In genomic region chr12:104708891-104709290, GRCh38 we compare ENCODE assay signal across 19 cellular contexts.
DNase-seq lines count a peak whose midpoint lies in the region; ATAC-seq and TF ChIP-seq lines count a peak whose summit lies in the region.
"Had no signal": no experiment of that assay in that cellular context is flagged by ENCODE, and none has a peak within 500 bp of the region (broad histone marks: within the 10 kb centered on the region; RNA-seq: fewer than 3 reads in every experiment).

No MANE protein-coding gene starts in this region.

- H3F3A ChIP-seq in GM23338 (replicated peaks; ENCODE audit: low read depth), result no peaks in the 10 kb centered on the region

- no peak for DNase-seq in activated CD4-positive, alpha-beta T cell treated with anti-CD3 and anti-CD28 coated beads, Interleukin-2, amount 10 ng/mL, durations not matched to agents 24 days and 14 days
- DNase-seq in activated CD4-positive, alpha-beta T cell treated with anti-CD3 and anti-CD28 coated beads for 1 hour, result no peak
- DNase-seq in GM23338 (ENCODE audit: low spot score) (peak; percentile 70), nephron progenitor cell (no peak), adrenal gland (no peak), left lobe of liver (ENCODE audit: low spot score) (no peak), NCI-H1436 (lab: John Stamatoyannopoulos, UW) (no peak)
- DNase-seq in activated T-helper 1 cell treated with anti-CD3 and anti-CD28 coated beads, Interleukin-12 subunit alpha, Interleukin-12 subunit beta, Interleukin-2, Interleukin-4 antibody, amounts not matched to agents 30 ng/mL and 10 ng/mL and 1 ng/mL, durations not matched to agents 14 hours and 24 hours and 36 hours (ENCODE audit: low spot score), result no peak
- DNase-seq: 8988T, Calu3, GF-D8, HFFc6, Karpas-422, MM.1S, NCI-H1105, NCI-H187, NCI-H446, NCI-H774 had no signal

- intact Hi-C loops in activated CD4-positive, alpha-beta T cell treated with anti-CD3 and anti-CD28 coated beads, Interleukin-2, amount 10 ng/mL, durations not matched to agents 24 days and 14 days (cut with micrococcal nuclease), result no loop called here
- intact Hi-C loops in activated T-helper 1 cell treated with anti-CD3 and anti-CD28 coated beads, Interleukin-12 subunit alpha, Interleukin-12 subunit beta, Interleukin-2, Interleukin-4 antibody, amounts not matched to agents 30 ng/mL and 10 ng/mL and 1 ng/mL, durations not matched to agents 14 hours and 24 hours and 36 hours (cut with micrococcal nuclease), result no loop called here
- intact Hi-C loops in adrenal gland (cut with DNase I), result no loop called here

- no peaks in the 10 kb centered on the region for H3K9me2 ChIP-seq in GM23338 (ENCODE audit: insufficient read depth)

- H3K79me2 ChIP-seq in GM23338 (replicated peaks; ENCODE audit: insufficient read depth), result no peaks in the 10 kb centered on the region

- peaks cover 46% of the 10 kb centered on the region for H3K4me1 Mint-ChIP-seq in activated CD4-positive, alpha-beta T cell treated with anti-CD3 and anti-CD28 coated beads, Interleukin-2, amount 10 ng/mL, durations not matched to agents 24 days and 14 days
- peaks cover 67% of the 10 kb centered on the region for H3K4me1 Mint-ChIP-seq in GM23338
- H3K4me1 Mint-ChIP-seq in activated T-helper 1 cell treated with anti-CD3 and anti-CD28 coated beads, Interleukin-12 subunit alpha, Interleukin-12 subunit beta, Interleukin-2, Interleukin-4 antibody, amounts not matched to agents 30 ng/mL and 10 ng/mL and 1 ng/mL, durations not matched to agents 14 hours and 24 hours and 36 hours (ENCODE audit: low read depth), result peaks cover 51% of the 10 kb centered on the region
- H3K4me1 Mint-ChIP-seq in nephron progenitor cell, result peaks cover 61% of the 10 kb centered on the region

- H3K4me1 ChIP-seq in GM23338 (ENCODE audit: insufficient read depth) (peaks cover 35% of the 10 kb centered on the region), adrenal gland (replicated peaks in 1 of 2) (peaks cover 0 to 19% of the 10 kb centered on the region in 2 donors)

- H3K27me3 ChIP-seq in GM23338 (ENCODE audit: insufficient read depth), result no peaks in the 10 kb centered on the region
- no peaks in the 10 kb centered on the region for H3K27me3 ChIP-seq in adrenal gland
- H3K27me3 ChIP-seq: BLaER1 had no signal

- H4K20me1 ChIP-seq in GM23338 (replicated peaks; ENCODE audit: insufficient read depth), result no peaks in the 10 kb centered on the region

- no peaks in the 10 kb centered on the region for H3K36me3 ChIP-seq in GM23338 (ENCODE audit: insufficient read depth)
- H3K36me3 ChIP-seq in adrenal gland (replicated peaks in 1 of 2), result no peaks in the 10 kb centered on the region

- no peaks in the 10 kb centered on the region for H3K9me3 ChIP-seq in adrenal gland (replicated peaks in 1 of 3)
- H3K9me3 ChIP-seq: BLaER1 had no signal

- H3K4me3 ChIP-seq in GM23338 (no peak overlapping the region), adrenal gland (no peak overlapping the region)
- H3K4me3 ChIP-seq: BLaER1 had no signal

- H3K9me3 Mint-ChIP-seq in activated CD4-positive, alpha-beta T cell treated with anti-CD3 and anti-CD28 coated beads, Interleukin-2, amount 10 ng/mL, durations not matched to agents 24 days and 14 days, result no peaks in the 10 kb centered on the region
- no peaks in the 10 kb centered on the region for H3K9me3 Mint-ChIP-seq in GM23338
- H3K9me3 Mint-ChIP-seq in activated T-helper 1 cell treated with anti-CD3 and anti-CD28 coated beads, Interleukin-12 subunit alpha, Interleukin-12 subunit beta, Interleukin-2, Interleukin-4 antibody, amounts not matched to agents 30 ng/mL and 10 ng/mL and 1 ng/mL, durations not matched to agents 14 hours and 24 hours and 36 hours, result no peaks in the 10 kb centered on the region
- H3K9me3 Mint-ChIP-seq in nephron progenitor cell, result no peaks in the 10 kb centered on the region
- H3K9me3 Mint-ChIP-seq: HFFc6 had no signal

- H3K4me2 ChIP-seq in GM23338, result peak overlapping the region; percentile 74
- H3K4me2 ChIP-seq: BLaER1 had no signal

- no peak for TF ChIP-seq POLR2A in adrenal gland (IDR thresholded peaks at IDR 0.05)

- peak; percentile 72 for ATAC-seq in GM23338
- ATAC-seq in left lobe of liver, result no peak

- peak overlapping the region; percentile 48 for H3K27ac Mint-ChIP-seq in activated CD4-positive, alpha-beta T cell treated with anti-CD3 and anti-CD28 coated beads, Interleukin-2, amount 10 ng/mL, durations not matched to agents 24 days and 14 days
- H3K27ac Mint-ChIP-seq in GM23338 (peak overlapping the region; percentile 60; the same call in 1 of the 2 replicates), nephron progenitor cell (peak overlapping the region; percentile 36)
- peak overlapping the region; percentile 61 for H3K27ac Mint-ChIP-seq in activated T-helper 1 cell treated with anti-CD3 and anti-CD28 coated beads, Interleukin-12 subunit alpha, Interleukin-12 subunit beta, Interleukin-2, Interleukin-4 antibody, amounts not matched to agents 30 ng/mL and 10 ng/mL and 1 ng/mL, durations not matched to agents 14 hours and 24 hours and 36 hours
- H3K27ac Mint-ChIP-seq: HFFc6 had no signal

- 0 out of 2 replicates have a peak overlapping the region, but pooled peaks have one; percentile 72 for H3K27ac ChIP-seq in GM23338 (ENCODE audit: low read depth)
- no peak overlapping the region for H3K27ac ChIP-seq in adrenal gland
- H3K27ac ChIP-seq: BLaER1 had no signal

- peaks cover 2% of the 10 kb centered on the region for H3K36me3 Mint-ChIP-seq in activated CD4-positive, alpha-beta T cell treated with anti-CD3 and anti-CD28 coated beads, Interleukin-2, amount 10 ng/mL, durations not matched to agents 24 days and 14 days (ENCODE audit: low read depth)
- no peaks in the 10 kb centered on the region for H3K36me3 Mint-ChIP-seq in GM23338 (ENCODE audit: low read depth)
- H3K36me3 Mint-ChIP-seq in activated T-helper 1 cell treated with anti-CD3 and anti-CD28 coated beads, Interleukin-12 subunit alpha, Interleukin-12 subunit beta, Interleukin-2, Interleukin-4 antibody, amounts not matched to agents 30 ng/mL and 10 ng/mL and 1 ng/mL, durations not matched to agents 14 hours and 24 hours and 36 hours (ENCODE audit: low read depth), result peaks cover 9% of the 10 kb centered on the region
- H3K36me3 Mint-ChIP-seq in nephron progenitor cell (ENCODE audit: low read depth), result no peaks in the 10 kb centered on the region

- H3K4me3 Mint-ChIP-seq in activated CD4-positive, alpha-beta T cell treated with anti-CD3 and anti-CD28 coated beads, Interleukin-2, amount 10 ng/mL, durations not matched to agents 24 days and 14 days, result no peak overlapping the region
- H3K4me3 Mint-ChIP-seq in GM23338 (no peak overlapping the region; the same call in 2 of the 3 replicates), nephron progenitor cell (no peak overlapping the region)
- H3K4me3 Mint-ChIP-seq in activated T-helper 1 cell treated with anti-CD3 and anti-CD28 coated beads, Interleukin-12 subunit alpha, Interleukin-12 subunit beta, Interleukin-2, Interleukin-4 antibody, amounts not matched to agents 30 ng/mL and 10 ng/mL and 1 ng/mL, durations not matched to agents 14 hours and 24 hours and 36 hours, result no peak overlapping the region
- H3K4me3 Mint-ChIP-seq: HFFc6 had no signal

- 92 to 93% (median 93%) methylated on average over 6 to 7 of the region's 7 CpGs for WGBS in adrenal gland, 4 donors

- no peaks in the 10 kb centered on the region for H3K27me3 Mint-ChIP-seq in activated CD4-positive, alpha-beta T cell treated with anti-CD3 and anti-CD28 coated beads, Interleukin-2, amount 10 ng/mL, durations not matched to agents 24 days and 14 days
- H3K27me3 Mint-ChIP-seq in GM23338 (ENCODE audit: insufficient read depth, low read depth, poor library complexity), result peaks cover 15% of the 10 kb centered on the region
- no peaks in the 10 kb centered on the region for H3K27me3 Mint-ChIP-seq in activated T-helper 1 cell treated with anti-CD3 and anti-CD28 coated beads, Interleukin-12 subunit alpha, Interleukin-12 subunit beta, Interleukin-2, Interleukin-4 antibody, amounts not matched to agents 30 ng/mL and 10 ng/mL and 1 ng/mL, durations not matched to agents 14 hours and 24 hours and 36 hours (ENCODE audit: insufficient read depth)
- H3K27me3 Mint-ChIP-seq in nephron progenitor cell (ENCODE audit: low read depth, poor library complexity), result peaks cover 8% of the 10 kb centered on the region

- no peak for TF ChIP-seq CTCF in GM23338 (conservative IDR thresholded peaks at IDR 0.05; ENCODE audit: low read depth in 2 of 2)
- no peak for TF ChIP-seq CTCF in nephron progenitor cell (IDR thresholded peaks at IDR 0.05)
- no peak for TF ChIP-seq CTCF in adrenal gland (IDR thresholded peaks at IDR 0.05)

- H2AFZ ChIP-seq in GM23338, result no peak overlapping the region

TF ChIP-seq in GM23338, 12 proteins besides CTCF, POLR2A, EP300 and RAD21 (continues in another document):
- TF ChIP-seq CREB1 (CRISPR knock-in tag; IDR thresholded peaks at IDR 0.05; ENCODE audit: low read depth) (no peak), ZNF331 (CRISPR knock-in tag; IDR thresholded peaks at IDR 0.05; ENCODE audit: low read depth) (no peak), EZH2 (IDR thresholded peaks at IDR 0.05; ENCODE audit: low read depth, unreplicated experiment) (no peak)
- TF ChIP-seq, protein P1, sequence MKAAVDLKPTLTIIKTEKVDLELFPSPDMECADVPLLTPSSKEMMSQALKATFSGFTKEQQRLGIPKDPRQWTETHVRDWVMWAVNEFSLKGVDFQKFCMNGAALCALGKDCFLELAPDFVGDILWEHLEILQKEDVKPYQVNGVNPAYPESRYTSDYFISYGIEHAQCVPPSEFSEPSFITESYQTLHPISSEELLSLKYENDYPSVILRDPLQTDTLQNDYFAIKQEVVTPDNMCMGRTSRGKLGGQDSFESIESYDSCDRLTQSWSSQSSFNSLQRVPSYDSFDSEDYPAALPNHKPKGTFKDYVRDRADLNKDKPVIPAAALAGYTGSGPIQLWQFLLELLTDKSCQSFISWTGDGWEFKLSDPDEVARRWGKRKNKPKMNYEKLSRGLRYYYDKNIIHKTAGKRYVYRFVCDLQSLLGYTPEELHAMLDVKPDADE (IDR thresholded peaks at IDR 0.05), result no peak
